In genomic region chr6:109095036-109095820, GRCh38 we compare ENCODE assay signal across 8 cellular contexts. TPM values are rescaled to one million over a fixed set of nuclear protein-coding genes. Genes with fewer than 3 reads are reported as not detected.
DNase-seq lines count a peak whose midpoint lies in the region; ATAC-seq and TF ChIP-seq lines count a peak whose summit lies in the region.

CEP57L1 (plus strand) TSS chr6:109095507; CDS start chr6:109145222, 49,715 bp downstream.

- WGBS in spleen, 5 donors, result 0% methylated on average over 46 to 49 of the region's 49 CpGs

- TF ChIP-seq CTCF in AG09309 (IDR thresholded peaks at IDR 0.05; ENCODE audit: control insufficient read depth, insufficient read depth, low read depth, low read length, missing control alignments), result peak; percentile 4
- peak in 4 of 11 experiments; percentile 19 to 52 (median 24) for TF ChIP-seq CTCF in spleen (IDR thresholded peaks at IDR 0.05 in 8 of 11, conservative IDR thresholded peaks at IDR 0.05 in 3 of 11)

- H3K4me1 Mint-ChIP-seq in central memory CD8-positive, alpha-beta T cell, result peaks cover 69% of the 10 kb centered on the region

- H3K27me3 ChIP-seq in spleen (replicated peaks in 1 of 7), result no peaks in the 10 kb centered on the region

- DNase-seq in AG09309 (ENCODE audit: low read depth) (peak; percentile 93), NCI-H446 (lab: John Stamatoyannopoulos, UW) (peak; percentile 94 to 98), inferior parietal cortex (ENCODE audit: extremely low spot score) (peak; percentile 98), spleen (peak; percentile 99)
- peak; percentile 92 for DNase-seq in activated CD4-positive, CD25-positive, alpha-beta regulatory T cell treated with anti-CD3 and anti-CD28 coated beads, Interleukin-2, amount 50 U/mL, for 16 hours (ENCODE audit: low read depth, low spot score)
- DNase-seq in central memory CD8-positive, alpha-beta T cell (ENCODE audit: low spot score in 2 of 2), result peak; percentile 88 to 94

- H3K36me3 ChIP-seq in spleen, result peaks cover 0 to 2% (median 0%) of the 10 kb centered on the region in 6 donors

- peak; percentile 69 for ATAC-seq in HG03196 (IDR thresholded peaks at IDR 0.05; ENCODE audit: unreplicated experiment)
- peak; percentile 74 for ATAC-seq in central memory CD8-positive, alpha-beta T cell (replicated peaks; ENCODE audit: extremely low read depth, poor library complexity, severe bottlenecking)

- H3K36me3 Mint-ChIP-seq in central memory CD8-positive, alpha-beta T cell (ENCODE audit: insufficient read depth), result peaks cover 18% of the 10 kb centered on the region

- no peaks in the 10 kb centered on the region for H3K9me3 ChIP-seq in spleen

- peak within 1 kb of the TSS; percentile 91 for H3K4me3 Mint-ChIP-seq in central memory CD8-positive, alpha-beta T cell

- H3K27ac Mint-ChIP-seq in central memory CD8-positive, alpha-beta T cell (ENCODE audit: low read depth), result peak within 1 kb of the TSS; percentile 96

- peak; percentile 66 for TF ChIP-seq POLR2A in GM18951 (IDR thresholded peaks at IDR 0.05; ENCODE audit: extremely low read depth, insufficient read depth, insufficient read length)
- TF ChIP-seq POLR2A in spleen (IDR thresholded peaks at IDR 0.05), result peak in 2 of 3 donors; percentile 65 to 74

- H3K27me3 Mint-ChIP-seq in central memory CD8-positive, alpha-beta T cell, result no peaks in the 10 kb centered on the region

- H3K27ac ChIP-seq in spleen, result peak within 1 kb of the TSS; percentile 93 to 100 (median 99)

- H3K4me3 ChIP-seq in AG09309 (ENCODE audit: control insufficient read depth, low read depth, low read length), result peak within 1 kb of the TSS; percentile 96
- peak within 1 kb of the TSS; percentile 66 to 84 (median 70) for H3K4me3 ChIP-seq in spleen

- in situ Hi-C loops in GM18951 (cut with MboI; ENCODE audit: low sequenced_read_pairs, unreplicated experiment), result no loop called here

- H3K4me1 ChIP-seq in spleen, result peaks cover 25 to 59% (median 48%) of the 10 kb centered on the region in 6 donors

- intact Hi-C loops in spleen (cut with DNase I; ENCODE audit: low total_unique reads), result no loop called here

- H3K9me3 Mint-ChIP-seq in central memory CD8-positive, alpha-beta T cell, result no peaks in the 10 kb centered on the region

RNA-seq across cellular contexts. Expression of gene CEP57L1, which starts in this region (rescaled TPM):
- 10 to 100 TPM in 6 of 7 donors, 1 to 10 TPM in 1; 8.9 to 28.7 (median 13.1) TPM for total RNA-seq in spleen
- 1 to 10 TPM; 5.1 to 5.6 (median 5.5) TPM for polyA plus RNA-seq in spleen

Comparison
In these comparisons a context has a peak if more than half of its experiments do, and no peak if none do; other contexts are left out.
1. Peak in every context shown above with its lines: DNase-seq, ATAC-seq, H3K4me3 ChIP-seq and H3K27ac ChIP-seq.